In genomic region chr17:48954300-48954755, GRCh38 we compare ENCODE assay signal across 1 cellular context.
TF ChIP-seq lines count a peak whose summit lies in the region.

No MANE protein-coding gene starts in this region.

TF ChIP-seq in HepG2, 621 proteins besides CTCF, POLR2A, EP300 and RAD21 (continued from another document and continues in another):
- TF ChIP-seq ZNF451 (CRISPR knock-in tag; IDR thresholded peaks at IDR 0.05) (no peak), HOXD1 (CRISPR knock-in tag; IDR thresholded peaks at IDR 0.05) (no peak), PTBP1 (IDR thresholded peaks at IDR 0.05; ENCODE audit: low read depth, low read length, poor library complexity, severe bottlenecking) (no peak), TIGD3 (CRISPR knock-in tag; IDR thresholded peaks at IDR 0.05; ENCODE audit: borderline replicate concordance) (no peak), ZNF274 (CRISPR knock-in tag; IDR thresholded peaks at IDR 0.05) (peak; percentile 44; the same call in 1 of the 2 replicates), HDAC1 (CRISPR knock-in tag; IDR thresholded peaks at IDR 0.05) (no peak), FOSL2 (CRISPR knock-in tag; IDR thresholded peaks at IDR 0.05) (peak; percentile 62), NFYC (CRISPR knock-in tag; IDR thresholded peaks at IDR 0.05) (no peak), JUNB (CRISPR knock-in tag; IDR thresholded peaks at IDR 0.05; ENCODE audit: borderline replicate concordance) (no peak), RAD51 (IDR thresholded peaks at IDR 0.05; ENCODE audit: borderline replicate concordance) (no peak), ZBTB40 (IDR thresholded peaks at IDR 0.05) (no peak), ZBTB40 (CRISPR knock-in tag; IDR thresholded peaks at IDR 0.05) (no peak), MXD4 (CRISPR knock-in tag; IDR thresholded peaks at IDR 0.05) (0 out of 2 replicates have a peak, but pooled peaks have one; percentile 34), ZFP1 (CRISPR knock-in tag; IDR thresholded peaks at IDR 0.05) (no peak), STAT6 (CRISPR knock-in tag; IDR thresholded peaks at IDR 0.05; ENCODE audit: borderline replicate concordance) (no peak), ZNF414 (CRISPR knock-in tag; IDR thresholded peaks at IDR 0.05) (no peak), FLYWCH1 (CRISPR knock-in tag; IDR thresholded peaks at IDR 0.05) (no peak), ZNF775 (CRISPR knock-in tag; IDR thresholded peaks at IDR 0.05; ENCODE audit: borderline replicate concordance) (no peak), ZNF674 (CRISPR knock-in tag; IDR thresholded peaks at IDR 0.05; ENCODE audit: low read depth) (no peak), NR3C1 (CRISPR knock-in tag; IDR thresholded peaks at IDR 0.05) (no peak), ZNF841 (CRISPR knock-in tag; IDR thresholded peaks at IDR 0.05; ENCODE audit: borderline replicate concordance) (no peak), CEBPZ (IDR thresholded peaks at IDR 0.05; ENCODE audit: low read length) (no peak), GRHL1 (CRISPR knock-in tag; conservative IDR thresholded peaks at IDR 0.05) (no peak), POLR2AphosphoS5 (IDR thresholded peaks at IDR 0.05; ENCODE audit: low read depth, low read length) (no peak), HCFC1 (IDR thresholded peaks at IDR 0.05; ENCODE audit: low read depth, low read length) (no peak), NR2F6 (IDR thresholded peaks at IDR 0.05) (0 out of 2 replicates have a peak, but pooled peaks have one; percentile 39), NR2F6 (CRISPR knock-in tag; IDR thresholded peaks at IDR 0.05) (0 out of 2 replicates have a peak, but pooled peaks have one; percentile 21), ZBTB10 (CRISPR knock-in tag; IDR thresholded peaks at IDR 0.05; ENCODE audit: borderline replicate concordance) (0 out of 2 replicates have a peak, but pooled peaks have one; percentile 24), ATF7 (IDR thresholded peaks at IDR 0.05) (no peak), ATF7 (CRISPR knock-in tag; IDR thresholded peaks at IDR 0.05) (no peak), CREBL2 (CRISPR knock-in tag; IDR thresholded peaks at IDR 0.05; ENCODE audit: borderline replicate concordance) (no peak), ZNF770 (CRISPR knock-in tag; IDR thresholded peaks at IDR 0.05) (peak; percentile 42; the same call in 1 of the 2 replicates), ZNF746 (CRISPR knock-in tag; IDR thresholded peaks at IDR 0.05) (no peak), ZNF430 (CRISPR knock-in tag; IDR thresholded peaks at IDR 0.05) (no peak)
